16 cellular contexts compared by ENCODE assay signal in genomic region chr20:63191400-63191799, GRCh38. TPM values are rescaled to one million over a fixed set of nuclear protein-coding genes. Genes with fewer than 3 reads are reported as not detected.
DNase-seq lines count a peak whose midpoint lies in the region; ATAC-seq, FAIRE-seq and TF ChIP-seq lines count a peak whose summit lies in the region.
"Had no signal": no experiment of that assay in that cellular context is flagged by ENCODE, and none has a peak within 500 bp of the region (broad histone marks: within the 10 kb centered on the region; RNA-seq: fewer than 3 reads in every experiment).

No MANE protein-coding gene starts in this region.

- no peaks in the 10 kb centered on the region for H3K27me3 Mint-ChIP-seq in activated CD4-positive, alpha-beta T cell treated with anti-CD3 and anti-CD28 coated beads, Interleukin-2, amount 10 ng/mL, durations not matched to agents 7 days and 5 days

- no peaks in the 10 kb centered on the region for H3K9me1 ChIP-seq in K562 (ENCODE audit: control insufficient read depth, insufficient read depth, low read length)

- peaks cover 8% of the 10 kb centered on the region for H3K36me3 Mint-ChIP-seq in activated CD4-positive, alpha-beta T cell treated with anti-CD3 and anti-CD28 coated beads, Interleukin-2, amount 10 ng/mL, durations not matched to agents 7 days and 5 days (ENCODE audit: low read depth)

- TF ChIP-seq CTCF in K562 (IDR thresholded peaks at IDR 0.05 in 2 of 3, conservative IDR thresholded peaks at IDR 0.05 in 1 of 3; ENCODE audit: insufficient read depth in 2 of 3, low read depth in 1 of 3, low read length in 3 of 3) = no peak

- no peak for FAIRE-seq in K562 (lab: Jason Lieb, UNC)
- FAIRE-seq in small intestine (lab: Jason Lieb, UNC) = no peak
- FAIRE-seq: A204.1 had no signal

- no peaks in the 10 kb centered on the region for H3K9me3 Mint-ChIP-seq in activated CD4-positive, alpha-beta T cell treated with anti-CD3 and anti-CD28 coated beads, Interleukin-2, amount 10 ng/mL, durations not matched to agents 7 days and 5 days

- H3K79me2 ChIP-seq in K562 (ENCODE audit: control insufficient read depth, insufficient read depth, low read length) = 0 out of 3 replicates have a peak, but pooled peaks cover 7% of the 10 kb centered on the region

- H3K4me1 ChIP-seq in K562 (replicated peaks in 1 of 2; ENCODE audit: control insufficient read depth in 2 of 2, insufficient read depth in 2 of 2, low read length in 2 of 2) (peaks cover 0 to 10% of the 10 kb centered on the region in 2 experiments; a peak in 1 of 5 replicates), small intestine (ENCODE audit: control insufficient read depth in 2 of 2, insufficient read depth in 1 of 2, low read depth in 1 of 2, low read length in 1 of 2) (no peaks in the 10 kb centered on the region)
- H3K4me1 ChIP-seq: SJCRH30, uterus had no signal

- H3K4me3 ChIP-seq in K562 (no peak overlapping the region), small intestine (ENCODE audit: low read depth in 1 of 2, low read length in 2 of 2) (no peak overlapping the region)
- H3K4me3 ChIP-seq: SJCRH30, uterus had no signal

- DNase-seq in NCI-H82 (lab: John Stamatoyannopoulos, UW) = peak; percentile 55
- no peak for DNase-seq in NCI-H82 treated with DMSO at 0.1 percent for 48 hours (lab: John Stamatoyannopoulos, UW; ENCODE audit: unreplicated experiment)
- DNase-seq in NCI-H2171 (lab: John Stamatoyannopoulos, UW) = peak; percentile 98
- no peak for DNase-seq in K562 (ENCODE audit: extremely low read depth in 1 of 4, low spot score in 3 of 4)
- peak; percentile 93 for DNase-seq in small intestine
- no peak for DNase-seq in GM03348 (ENCODE audit: low spot score)
- DNase-seq in activated CD4-positive, alpha-beta T cell treated with anti-CD3 and anti-CD28 coated beads, Interleukin-2, amount 10 ng/mL, durations not matched to agents 7 days and 5 days = no peak
- DNase-seq: activated CD4-positive, CD25-positive, alpha-beta regulatory T cell; activated effector memory CD4-positive, alpha-beta T cell treated with anti-CD3 and anti-CD28 coated beads, Interleukin-2, amount 50 U/mL, for 16 hours; central memory CD4-positive, alpha-beta T cell; uterus had no signal

- TF ChIP-seq EP300 in K562 (IDR thresholded peaks at IDR 0.05; ENCODE audit: low read length) = no peak

- in situ Hi-C loops in K562 (cut with MboI) = no loop called here

- H3K4me3 Mint-ChIP-seq in activated CD4-positive, alpha-beta T cell treated with anti-CD3 and anti-CD28 coated beads, Interleukin-2, amount 10 ng/mL, durations not matched to agents 7 days and 5 days = no peak overlapping the region

- TF ChIP-seq RAD21 in K562 (CRISPR knock-in tag; conservative IDR thresholded peaks at IDR 0.05 in 1 of 2, IDR thresholded peaks at IDR 0.05 in 1 of 2) = no peak

- peaks cover 17% of the 10 kb centered on the region; the same call in 2 of the 3 replicates for H3K36me3 ChIP-seq in K562 (ENCODE audit: control insufficient read depth, insufficient read depth, low read length)
- H3K36me3 ChIP-seq in small intestine (ENCODE audit: control insufficient read depth in 2 of 2, insufficient read depth in 2 of 2, low read length in 2 of 2) = peaks cover 4 to 5% of the 10 kb centered on the region in 2 donors
- H3K36me3 ChIP-seq: uterus had no signal

- H3K9me3 ChIP-seq in K562 (replicated peaks; ENCODE audit: control insufficient read depth, insufficient read depth, low read depth, low read length) (no peaks in the 10 kb centered on the region), small intestine (ENCODE audit: control insufficient read depth, low read depth) (no peaks in the 10 kb centered on the region)
- H3K9me3 ChIP-seq: SJCRH30, uterus had no signal

- peaks cover 0 to 5% of the 10 kb centered on the region in 2 experiments; a peak in 1 of 5 replicates for H3K27me3 ChIP-seq in K562 (ENCODE audit: control insufficient read depth in 2 of 2, insufficient read depth in 2 of 2, low read length in 2 of 2)
- H3K27me3 ChIP-seq in small intestine (ENCODE audit: control insufficient read depth in 2 of 2, insufficient read depth in 2 of 2, low read length in 2 of 2) = no peaks in the 10 kb centered on the region
- H3K27me3 ChIP-seq: SJCRH30, uterus had no signal

- intact Hi-C loops in K562 (cut with micrococcal nuclease) = no loop called here

- H2AFZ ChIP-seq in K562 (ENCODE audit: low read depth, low read length) = no peak overlapping the region

- no peak overlapping the region for H3K4me2 ChIP-seq in K562 (ENCODE audit: insufficient read depth, low read length)

- CTCF ChIA-PET in K562 (lab: Yijun Ruan, JAX; ENCODE audit: low intra/inter-chr PET ratio) = interaction anchor here (0.6 kb wide), 1 partner anchor 1026 kb away, joined by 3 read pairs; no protein-coding TSS in a partner anchor
- CTCF ChIA-PET in activated CD4-positive, alpha-beta T cell treated with anti-CD3 and anti-CD28 coated beads, Interleukin-2, amount 10 ng/mL, durations not matched to agents 7 days and 5 days (lab: Charles Lee) = interaction anchor here (0.6 to 1.3 kb wide), 2 partner anchors 32 to 318 kb away, joined by 3 read pairs; no protein-coding TSS in a partner anchor

- no peaks in the 10 kb centered on the region for H3K4me1 Mint-ChIP-seq in activated CD4-positive, alpha-beta T cell treated with anti-CD3 and anti-CD28 coated beads, Interleukin-2, amount 10 ng/mL, durations not matched to agents 7 days and 5 days

- TF ChIP-seq POLR2A in K562 (conservative IDR thresholded peaks at IDR 0.05) = no peak

- peaks cover 27% of the 10 kb centered on the region; the same call in 1 of the 2 replicates for H4K20me1 ChIP-seq in K562 (replicated peaks; ENCODE audit: control insufficient read depth, insufficient read depth, low read length)

- POLR2A ChIA-PET in K562 (lab: Yijun Ruan, JAX) = interaction anchor here (0.9 to 1.0 kb wide), 2 partner anchors 8 to 19 kb away, joined by 3 to 4 read pairs; no protein-coding TSS in a partner anchor
- POLR2A ChIA-PET in activated CD4-positive, alpha-beta T cell treated with anti-CD3 and anti-CD28 coated beads, Interleukin-2, amount 10 ng/mL, durations not matched to agents 7 days and 5 days (lab: Charles Lee) = no interaction called here

- ATAC-seq in K562 = peak; percentile 41; the same call in 2 of the 3 replicates
- no peak for ATAC-seq in HG03159 (IDR thresholded peaks at IDR 0.05; ENCODE audit: unreplicated experiment)

- H3K9ac ChIP-seq in K562 (ENCODE audit: insufficient read depth in 1 of 2, low read depth in 2 of 2, low read length in 2 of 2) = peak overlapping the region in 1 of 2 experiments; percentile 33; a peak in 1 of 4 replicates

- BruUV-seq in K562 (replicated peaks; lab: Mats Ljungman, UMichigan) = no TSS peak

- WGBS in K562 (ENCODE audit: insufficient coverage, low coverage, missing lambda C conversion rate) = 30% methylated on average over 9 of the region's 14 CpGs
- WGBS in small intestine, 3 donors = 8 to 54% (median 34%) methylated on average over 14 of the region's 14 CpGs

- H3K27ac Mint-ChIP-seq in activated CD4-positive, alpha-beta T cell treated with anti-CD3 and anti-CD28 coated beads, Interleukin-2, amount 10 ng/mL, durations not matched to agents 7 days and 5 days = no peak overlapping the region

- no peak overlapping the region for H3K27ac ChIP-seq in K562 (ENCODE audit: extremely low read depth, low read depth, low read length)
- H3K27ac ChIP-seq in small intestine (ENCODE audit: low read depth in 1 of 2, low read length in 1 of 2) = no peak overlapping the region
- H3K27ac ChIP-seq: SJCRH30, uterus had no signal

RNA-seq across cellular contexts. Expression of gene YTHDF1, which starts 24.5 kb away (rescaled TPM):
- total RNA-seq in K562 (2011; cell fraction: chromatin; rRNA removed; ENCODE audit: low replicate concordance) = 41.5 and 53.5 TPM in 2 replicates
- 31.1 and 36.5 TPM in 2 replicates for total RNA-seq in K562 (2011; cell fraction: nucleolus; rRNA removed)
- total RNA-seq in K562 (2011; cell fraction: nucleoplasm; rRNA removed) = 30.2 and 31.3 TPM in 2 replicates
- total RNA-seq in K562 (2014; rRNA removed) (20.8 and 26.6 TPM in 2 replicates), K562 (2014; rRNA removed; fragmentation: Illumina TruSeq; extraction: Trizol) (18.0 and 19.0 TPM in 2 replicates), K562 (2015; rRNA removed; fragmentation: Illumina TruSeq; extraction: Trizol) (26.5 and 27.8 TPM in 2 replicates), K562 (2021) (41.8 and 42.4 TPM in 2 replicates)
- polyA plus RNA-seq in K562 (2011; rRNA removed) (20.5 and 27.9 TPM in 2 replicates), K562 (2014; fragmentation: Illumina TruSeq; extraction: Trizol) (29.3 and 31.6 TPM in 2 replicates), K562 (2014; fragmentation: Nextera tagmentation; extraction: Ambion mirVana) (10 to 100 TPM; 10.1 to 11.1 TPM), K562 (2014; rRNA removed) (28.6 and 33.2 TPM in 2 replicates), small intestine (10 to 100 TPM; 20.3 to 23.3 (median 22.5) TPM)
- 21.3 and 25.6 TPM in 2 replicates for polyA plus RNA-seq in K562 (2011; cell fraction: cytosol; rRNA removed)
- polyA plus RNA-seq in K562 (2011; cell fraction: nucleus; rRNA removed) = 38.5 and 52.3 TPM in 2 replicates
- 27.6 and 28.6 TPM in 2 replicates for polyA plus RNA-seq in K562 (2012)
- 14.0 and 22.8 TPM in 2 replicates for polyA minus RNA-seq in K562 (2011; rRNA and poly(A)+ RNA removed)
- 24.0 and 25.9 TPM in 2 replicates for polyA minus RNA-seq in K562 (2011; cell fraction: cytosol; rRNA and poly(A)+ RNA removed)
- polyA minus RNA-seq in K562 (2011; cell fraction: nucleus; rRNA and poly(A)+ RNA removed) = 8.9 and 11.0 TPM in 2 replicates
- total RNA-seq in activated CD4-positive, alpha-beta T cell treated with anti-CD3 and anti-CD28 coated beads, Interleukin-2, amount 10 ng/mL, durations not matched to agents 7 days and 5 days = 10 to 100 TPM; 39.3 to 41.3 TPM

RNA-seq across cellular contexts. Expression of gene BIRC7, which starts 44.3 kb away (rescaled TPM):
- total RNA-seq in K562 (2011; cell fraction: chromatin; rRNA removed; ENCODE audit: low replicate concordance) = 0.51 and 0.74 TPM in 2 replicates
- 1.3 and 1.4 TPM in 2 replicates for total RNA-seq in K562 (2011; cell fraction: nucleolus; rRNA removed)
- total RNA-seq in K562 (2011; cell fraction: nucleoplasm; rRNA removed) = 0.46 and 0.88 TPM in 2 replicates
- total RNA-seq in K562 (2014; rRNA removed) (not detected in 2 replicates), K562 (2014; rRNA removed; fragmentation: Illumina TruSeq; extraction: Trizol) (not detected in 2 replicates), K562 (2015; rRNA removed; fragmentation: Illumina TruSeq; extraction: Trizol) (0.14 TPM in 1 of 2 replicates, not detected in the other), K562 (2021) (0.18 and 0.27 TPM in 2 replicates)
- polyA plus RNA-seq in K562 (2011; rRNA removed) (0.14 and 0.24 TPM in 2 replicates), K562 (2014; fragmentation: Illumina TruSeq; extraction: Trizol) (not detected in 2 replicates), K562 (2014; fragmentation: Nextera tagmentation; extraction: Ambion mirVana) (not detected), K562 (2014; rRNA removed) (0.16 and 0.19 TPM in 2 replicates), small intestine (under 1 TPM in 1 of 3 donors, not detected in 2; 0.13 TPM)
- 0.12 and 0.88 TPM in 2 replicates for polyA plus RNA-seq in K562 (2011; cell fraction: cytosol; rRNA removed)
- 1.5 and 2.8 TPM in 2 replicates for polyA plus RNA-seq in K562 (2011; cell fraction: nucleus; rRNA removed)
- polyA plus RNA-seq in K562 (2012) = 0.18 and 0.68 TPM in 2 replicates
- polyA minus RNA-seq in K562 (2011; rRNA and poly(A)+ RNA removed) = not detected in 2 replicates
- not detected in 2 replicates for polyA minus RNA-seq in K562 (2011; cell fraction: cytosol; rRNA and poly(A)+ RNA removed)
- polyA minus RNA-seq in K562 (2011; cell fraction: nucleus; rRNA and poly(A)+ RNA removed) = 0.44 and 0.81 TPM in 2 replicates
- not detected for total RNA-seq in activated CD4-positive, alpha-beta T cell treated with anti-CD3 and anti-CD28 coated beads, Interleukin-2, amount 10 ng/mL, durations not matched to agents 7 days and 5 days
- total RNA-seq: fibroblast of villous mesenchyme, uterus had no signal
- polyA plus RNA-seq: liver had no signal

Comparison
In these comparisons a context has a peak if more than half of its experiments do, and no peak if none do; other contexts are left out.
1. DNase-seq: peak in NCI-H82 (single experiment), NCI-H2171 (single experiment) and small intestine (single experiment); none in NCI-H82 treated with DMSO at 0.1 percent for 48 hours (single experiment), K562 (0 of 4), GM03348 (single experiment) and activated CD4-positive, alpha-beta T cell treated with anti-CD3 and anti-CD28 coated beads, Interleukin-2, amount 10 ng/mL, durations not matched to agents 7 days and 5 days (single experiment).